ENCODE assay signal across 21 cellular contexts in the genomic region with DNA sequence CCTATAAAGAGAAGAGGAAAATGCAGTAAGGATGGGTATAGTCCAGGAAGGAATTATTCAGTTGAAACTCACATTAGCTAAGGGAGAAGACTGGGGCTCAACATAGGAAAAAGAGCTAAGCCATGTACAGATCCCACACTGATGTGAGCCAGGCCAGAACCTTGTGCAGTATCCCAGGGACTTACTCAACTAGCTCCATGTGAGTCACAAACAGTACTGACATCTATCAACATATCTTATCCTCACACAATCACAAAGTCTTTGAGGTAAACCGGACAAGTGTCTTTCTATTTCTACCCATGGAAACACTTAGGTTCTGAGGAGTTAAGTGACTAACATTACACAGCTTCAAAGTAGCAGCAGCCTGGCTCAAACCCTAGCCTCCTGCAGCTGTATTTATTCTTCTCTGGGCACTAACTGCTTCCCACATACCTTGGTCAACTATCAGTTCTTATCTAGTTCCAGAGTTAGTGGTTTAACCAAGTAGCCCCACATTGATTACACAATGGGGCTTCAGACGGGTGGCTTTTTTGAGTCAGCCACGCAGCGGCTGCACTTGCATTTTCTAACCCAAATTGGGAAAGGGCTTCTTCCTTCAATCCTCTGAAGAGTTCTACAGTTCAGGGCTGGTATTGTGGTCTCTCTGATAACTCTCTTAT. TPM values are rescaled to one million over a fixed set of nuclear protein-coding genes. Genes with fewer than 3 reads are reported as not detected.
A peak's percentile ranks its signal among the peaks of the same experiment; 100 is the strongest.
DNase-seq lines count a peak whose midpoint lies in the region; ATAC-seq and TF ChIP-seq lines count a peak whose summit lies in the region.
"Had no signal": no experiment of that assay in that cellular context is flagged by ENCODE, and none has a peak within 500 bp of the region (broad histone marks: within the 10 kb centered on the region; RNA-seq: fewer than 3 reads in every experiment).

No MANE protein-coding gene starts in this region.

- H3K4ac ChIP-seq in neuronal stem cell (ENCODE audit: low read length), result no peak overlapping the region

- no peak overlapping the region for H3K14ac ChIP-seq in neuronal stem cell (ENCODE audit: low read length)

- no peaks in the 10 kb centered on the region for H3K79me1 ChIP-seq in neuronal stem cell (ENCODE audit: low read depth, low read length)

- H4K20me1 ChIP-seq in OCI-LY3 (ENCODE audit: insufficient read depth, low read length), result no peaks in the 10 kb centered on the region

- H3K36me3 ChIP-seq in OCI-LY3 (replicated peaks; ENCODE audit: low read depth, low read length) (no peaks in the 10 kb centered on the region), neuronal stem cell (replicated peaks in 1 of 2; ENCODE audit: control insufficient read depth in 2 of 2, insufficient read depth in 2 of 2, low read length in 2 of 2) (no peaks in the 10 kb centered on the region)
- H3K36me3 ChIP-seq: colonic mucosa, heart left ventricle, lower lobe of right lung had no signal

- H2AK5ac ChIP-seq in neuronal stem cell (ENCODE audit: low read depth, low read length), result no peak overlapping the region

- WGBS in neuronal stem cell (ENCODE audit: extremely low coverage in 2 of 2, insufficient read length in 2 of 2, insufficient replicate concordance in 1 of 2), 2 donors, result no CpG with 5 or more reads among the region's 4 CpGs

- H2BK15ac ChIP-seq in neuronal stem cell (ENCODE audit: low read length), result no peak overlapping the region

- peak overlapping the region; percentile 5; the same call in 1 of the 2 replicates for H3K4me2 ChIP-seq in OCI-LY3 (ENCODE audit: low read length)
- no peak overlapping the region for H3K4me2 ChIP-seq in neuronal stem cell (ENCODE audit: insufficient read depth, low read length, poor library complexity, severe bottlenecking)

- H3K9me3 ChIP-seq in OCI-LY3 (ENCODE audit: insufficient read depth, low read length), result no peaks in the 10 kb centered on the region
- H3K9me3 ChIP-seq in neuronal stem cell (replicated peaks in 1 of 2; ENCODE audit: control insufficient read depth in 2 of 2, insufficient read depth in 1 of 2, low read depth in 1 of 2, low read length in 2 of 2), result no peaks in the 10 kb centered on the region
- H3K9me3 ChIP-seq: colonic mucosa, heart left ventricle, lower lobe of right lung had no signal

- H3K27ac ChIP-seq in OCI-LY3 (ENCODE audit: low read length), result no peak overlapping the region
- H3K27ac ChIP-seq in neuronal stem cell (replicated peaks; ENCODE audit: low read length), result no peak overlapping the region
- H3K27ac ChIP-seq: colonic mucosa, heart left ventricle, lower lobe of right lung had no signal

- no peak overlapping the region for H4K8ac ChIP-seq in neuronal stem cell (ENCODE audit: low read depth, low read length)

- H3K23ac ChIP-seq in neuronal stem cell (ENCODE audit: low read depth, low read length, poor library complexity), result no peak overlapping the region

- H2AFZ ChIP-seq in OCI-LY3 (ENCODE audit: low read depth, low read length), result no peak overlapping the region
- H2AFZ ChIP-seq in neuronal stem cell (ENCODE audit: low read length), result no peak overlapping the region

- ATAC-seq in HG02938 (IDR thresholded peaks at IDR 0.05; ENCODE audit: unreplicated experiment) (peak; percentile 39), GM19467 (IDR thresholded peaks at IDR 0.05; ENCODE audit: unreplicated experiment) (no peak), HG02588 (IDR thresholded peaks at IDR 0.05; ENCODE audit: unreplicated experiment) (no peak)
- ATAC-seq: heart left ventricle, lower lobe of right lung had no signal

- H3K79me2 ChIP-seq in OCI-LY3 (ENCODE audit: low read length), result no peaks in the 10 kb centered on the region

- H2BK12ac ChIP-seq in neuronal stem cell (ENCODE audit: low read length), result no peak overlapping the region

- no peak overlapping the region for H3K18ac ChIP-seq in neuronal stem cell (ENCODE audit: low read length)

- H3K4me3 ChIP-seq in OCI-LY3 (ENCODE audit: low read length) (no peak overlapping the region), neuronal stem cell (ENCODE audit: low read length in 2 of 2) (no peak overlapping the region)
- H3K4me3 ChIP-seq: colonic mucosa, heart left ventricle, lower lobe of right lung had no signal

- DNase-seq in Daoy (ENCODE audit: low read depth) (peak; percentile 40), islet precursor cell (peak; percentile 45), NCI-H774 (lab: John Stamatoyannopoulos, UW) (no peak), neuronal stem cell (ENCODE audit: low spot score) (no peak)
- DNase-seq: activated T-cell treated with anti-CD3 and anti-CD28 coated beads, Interleukin-2, amount 50 U/mL, for 1 hour; CD8-positive, alpha-beta memory T cell; colonic mucosa; DMS79 treated with DMSO at 0.1 percent for 48 hours; heart left ventricle; immature natural killer cell; lower lobe of right lung; NCI-H1436 treated with DMSO at 0.1 percent for 48 hours; NCI-H82; T-helper 1 cell had no signal

- no peak for TF ChIP-seq CTCF in OCI-LY3 (IDR thresholded peaks at IDR 0.05; ENCODE audit: low read depth, low read length)

- H3K27me3 ChIP-seq in OCI-LY3 (ENCODE audit: low read depth, low read length), result peaks cover 29% of the 10 kb centered on the region
- H3K27me3 ChIP-seq in neuronal stem cell (ENCODE audit: control insufficient read depth in 3 of 3, insufficient read depth in 3 of 3, low read depth in 1 of 3, low read length in 3 of 3), result no peaks in the 10 kb centered on the region
- H3K27me3 ChIP-seq: colonic mucosa had no signal

- H3K4me1 ChIP-seq in OCI-LY3 (ENCODE audit: low read length) (peaks cover 43% of the 10 kb centered on the region), neuronal stem cell (ENCODE audit: control insufficient read depth in 2 of 2, insufficient read depth in 1 of 2, low read depth in 1 of 2, low read length in 2 of 2) (no peaks in the 10 kb centered on the region)
- H3K4me1 ChIP-seq: colonic mucosa, heart left ventricle, lower lobe of right lung had no signal

- H3K9ac ChIP-seq in OCI-LY3 (ENCODE audit: low read length) (no peak overlapping the region), neuronal stem cell (ENCODE audit: low read depth, low read length, poor library complexity) (no peak overlapping the region)

- H2BK5ac ChIP-seq in neuronal stem cell (ENCODE audit: low read length), result no peak overlapping the region

- H4K91ac ChIP-seq in neuronal stem cell (ENCODE audit: low read depth, low read length, poor library complexity), result no peak overlapping the region

- no peak overlapping the region for H2BK120ac ChIP-seq in neuronal stem cell (ENCODE audit: low read depth, low read length)

RNA-seq across cellular contexts. Expression of a gene that starts 9.5 kb away (rescaled TPM):
- not detected in 2 replicates for total RNA-seq in Daoy (2014; rRNA removed; shearing (Covaris generic))
- polyA plus RNA-seq in neuronal stem cell (2013, experiment 1 of 2), result not detected
- not detected for polyA plus RNA-seq in neuronal stem cell (2013, experiment 2 of 2)
- total RNA-seq: CD8-positive, alpha-beta memory T cell; colonic mucosa; H4; myocyte; osteoblast had no signal
- polyA plus RNA-seq: CD8-positive, alpha-beta memory T cell; immature natural killer cell had no signal

RNA-seq across cellular contexts. Expression of a gene that starts 12.2 kb away (rescaled TPM):
- total RNA-seq in Daoy (2014; rRNA removed; shearing (Covaris generic)), result not detected in 2 replicates
- polyA plus RNA-seq in neuronal stem cell (2013, experiment 1 of 2), result not detected
- not detected for polyA plus RNA-seq in neuronal stem cell (2013, experiment 2 of 2)
- total RNA-seq: CD8-positive, alpha-beta memory T cell; H4; myocyte; osteoblast had no signal

RNA-seq across cellular contexts. Expression of a gene that starts 55.2 kb away (rescaled TPM):
- total RNA-seq in Daoy (2014; rRNA removed; shearing (Covaris generic)), result not detected in 2 replicates
- not detected for polyA plus RNA-seq in neuronal stem cell (2013, experiment 1 of 2)
- polyA plus RNA-seq in neuronal stem cell (2013, experiment 2 of 2), result not detected
- total RNA-seq: CD8-positive, alpha-beta memory T cell; H4; heart left ventricle; myocyte; osteoblast had no signal
- polyA plus RNA-seq: CD8-positive, alpha-beta memory T cell; immature natural killer cell had no signal

Comparison
In these comparisons a context has a peak if more than half of its experiments do, and no peak if none do; other contexts are left out.
1. DNase-seq: peak in Daoy (single experiment) and islet precursor cell (single experiment); none in NCI-H774 (single experiment) and neuronal stem cell (single experiment).